8 cellular contexts compared by ENCODE assay signal in the genomic region with DNA sequence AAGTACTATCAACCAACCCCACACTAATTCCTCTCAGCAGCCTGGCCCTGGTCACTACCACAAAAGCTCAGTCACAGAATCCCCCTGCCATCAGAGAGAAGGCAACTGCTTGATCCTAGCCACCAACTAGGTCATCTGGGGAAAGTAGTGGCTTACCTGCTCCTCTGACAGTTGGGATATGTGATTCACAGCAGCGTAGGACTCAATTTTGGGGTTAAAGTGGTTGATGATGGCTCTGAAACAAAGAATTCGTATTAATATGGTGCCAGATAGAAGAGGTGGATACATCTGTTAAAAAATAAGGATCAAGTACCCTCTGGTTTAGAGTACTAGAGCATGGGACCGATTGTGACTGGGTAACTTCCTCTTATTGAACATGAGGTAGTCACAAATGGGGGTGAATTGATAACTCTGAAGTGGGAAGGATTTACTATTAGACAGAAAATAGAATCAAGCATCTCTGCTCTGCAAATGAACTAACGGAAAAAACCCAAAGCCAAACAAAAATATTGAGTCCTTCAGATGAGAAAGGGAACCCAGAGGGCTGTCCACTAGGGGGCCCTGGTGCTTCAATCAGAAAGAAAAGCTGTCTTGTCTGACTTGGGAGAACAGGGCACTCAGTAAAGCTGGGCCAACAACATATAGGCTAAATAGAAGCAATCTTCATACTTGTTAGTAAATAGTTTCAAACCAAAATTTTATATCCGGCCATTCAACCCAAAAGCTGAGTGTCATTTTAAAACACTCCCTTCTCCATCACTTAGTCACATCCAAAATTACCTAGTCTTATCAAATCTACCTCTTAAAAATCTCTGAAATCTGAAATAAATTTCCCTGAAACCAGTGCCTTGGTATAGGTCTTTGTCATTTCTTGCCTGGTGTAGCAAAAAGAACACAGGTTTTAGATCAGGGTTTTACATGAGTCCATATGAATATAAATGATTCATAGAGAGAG. TPM values are rescaled to one million over a fixed set of nuclear protein-coding genes. Genes with fewer than 3 reads are reported as not detected.
A peak's percentile ranks its signal among the peaks of the same experiment; 100 is the strongest.
DNase-seq lines count a peak whose midpoint lies in the region; ATAC-seq and TF ChIP-seq lines count a peak whose summit lies in the region.

No MANE protein-coding gene starts in this region.

- H3K27me3 ChIP-seq in effector memory CD4-positive, alpha-beta T cell (replicated peaks; ENCODE audit: control insufficient read depth, insufficient read depth, low read length, poor library complexity, severe bottlenecking) = no peaks in the 10 kb centered on the region

- CTCF ChIA-PET in activated CD4-positive, alpha-beta memory T cell treated with anti-CD3 and anti-CD28 coated beads, Interleukin-2, amount 10 ng/mL, durations not matched to agents 7 days and 5 days (lab: Charles Lee) = interaction anchor here (0.6 to 8.1 kb wide), 32 partner anchors 8 to 212 kb away, joined by 3 to 74 read pairs (median 4); no protein-coding TSS in a partner anchor

- no peak overlapping the region for H3K27ac ChIP-seq in effector memory CD4-positive, alpha-beta T cell (ENCODE audit: insufficient read depth, low read length, poor library complexity, severe bottlenecking)

- H3K27me3 Mint-ChIP-seq in HFFc6 (ENCODE audit: insufficient read depth) (no peaks in the 10 kb centered on the region), mesothelial cell of epicardium (ENCODE audit: low read depth) (no peaks in the 10 kb centered on the region)
- no peaks in the 10 kb centered on the region for H3K27me3 Mint-ChIP-seq in activated CD4-positive, alpha-beta memory T cell treated with anti-CD3 and anti-CD28 coated beads, Interleukin-2, amount 10 ng/mL, durations not matched to agents 7 days and 5 days

- DNase-seq in DMS79 (lab: John Stamatoyannopoulos, UW) = peak; percentile 3
- peak; percentile 67 for DNase-seq in HFFc6
- DNase-seq in NCI-H748 (lab: John Stamatoyannopoulos, UW; ENCODE audit: unreplicated experiment) = peak; percentile 56
- peak; percentile 74 for DNase-seq in activated CD4-positive, alpha-beta memory T cell treated with anti-CD3 and anti-CD28 coated beads, Interleukin-2, amount 10 ng/mL, durations not matched to agents 7 days and 5 days
- DNase-seq in effector memory CD4-positive, alpha-beta T cell = peak; percentile 14 to 45 (median 22)
- peak; percentile 35 to 73 for DNase-seq in mesothelial cell of epicardium (ENCODE audit: low spot score in 2 of 2, unreplicated experiment in 2 of 2)
- DNase-seq in stimulated activated CD8-positive, alpha-beta memory T cell treated with anti-CD3 and anti-CD28 coated beads, Interleukin-2, amount 100 ng/mL, for 48 hours (ENCODE audit: low read depth in 2 of 2) = peak; percentile 51 to 62

- no peaks in the 10 kb centered on the region for H3K4me1 ChIP-seq in effector memory CD4-positive, alpha-beta T cell (ENCODE audit: control insufficient read depth, insufficient read depth, low read length, poor library complexity, severe bottlenecking)

- H3K9me3 ChIP-seq in effector memory CD4-positive, alpha-beta T cell (ENCODE audit: control insufficient read depth, low read length) = no peaks in the 10 kb centered on the region

- no peak overlapping the region for H3K4me3 Mint-ChIP-seq in HFFc6
- no peak overlapping the region for H3K4me3 Mint-ChIP-seq in activated CD4-positive, alpha-beta memory T cell treated with anti-CD3 and anti-CD28 coated beads, Interleukin-2, amount 10 ng/mL, durations not matched to agents 7 days and 5 days
- H3K4me3 Mint-ChIP-seq in mesothelial cell of epicardium = no peak overlapping the region

- H3K4me1 Mint-ChIP-seq in HFFc6 (ENCODE audit: low read depth) = peaks cover 20% of the 10 kb centered on the region
- H3K4me1 Mint-ChIP-seq in activated CD4-positive, alpha-beta memory T cell treated with anti-CD3 and anti-CD28 coated beads, Interleukin-2, amount 10 ng/mL, durations not matched to agents 7 days and 5 days = peaks cover 14% of the 10 kb centered on the region
- no peaks in the 10 kb centered on the region for H3K4me1 Mint-ChIP-seq in mesothelial cell of epicardium

- no peak for ATAC-seq in GM21737 (IDR thresholded peaks at IDR 0.05; ENCODE audit: unreplicated experiment)

- POLR2A ChIA-PET in activated CD4-positive, alpha-beta memory T cell treated with anti-CD3 and anti-CD28 coated beads, Interleukin-2, amount 10 ng/mL, durations not matched to agents 7 days and 5 days (lab: Charles Lee) = interaction anchor here (0.7 kb wide), 1 partner anchor 9 kb away, joined by 3 read pairs; no protein-coding TSS in a partner anchor

- H3K4me3 ChIP-seq in effector memory CD4-positive, alpha-beta T cell (ENCODE audit: insufficient read depth, low read depth, low read length, poor library complexity, severe bottlenecking) = no peak overlapping the region

- H3K27ac Mint-ChIP-seq in HFFc6 (no peak overlapping the region), mesothelial cell of epicardium (no peak overlapping the region)
- H3K27ac Mint-ChIP-seq in activated CD4-positive, alpha-beta memory T cell treated with anti-CD3 and anti-CD28 coated beads, Interleukin-2, amount 10 ng/mL, durations not matched to agents 7 days and 5 days = no peak overlapping the region

- H3K36me3 ChIP-seq in effector memory CD4-positive, alpha-beta T cell (ENCODE audit: control insufficient read depth, insufficient read depth, low read length) = no peaks in the 10 kb centered on the region

- H3K36me3 Mint-ChIP-seq in HFFc6 (ENCODE audit: low read depth) (no peaks in the 10 kb centered on the region; the same call in 1 of the 2 replicates), mesothelial cell of epicardium (peaks cover 3% of the 10 kb centered on the region)
- H3K36me3 Mint-ChIP-seq in activated CD4-positive, alpha-beta memory T cell treated with anti-CD3 and anti-CD28 coated beads, Interleukin-2, amount 10 ng/mL, durations not matched to agents 7 days and 5 days (ENCODE audit: low read depth) = peaks cover 4% of the 10 kb centered on the region

- peak; percentile 96 for TF ChIP-seq CTCF in HFFc6 (IDR thresholded peaks at IDR 0.05)
- TF ChIP-seq CTCF in mesothelial cell of epicardium (IDR thresholded peaks at IDR 0.05; ENCODE audit: unreplicated experiment) = peak; percentile 84

- H3K9me3 Mint-ChIP-seq in HFFc6 = no peaks in the 10 kb centered on the region
- no peaks in the 10 kb centered on the region for H3K9me3 Mint-ChIP-seq in activated CD4-positive, alpha-beta memory T cell treated with anti-CD3 and anti-CD28 coated beads, Interleukin-2, amount 10 ng/mL, durations not matched to agents 7 days and 5 days
- H3K9me3 Mint-ChIP-seq in mesothelial cell of epicardium = no peaks in the 10 kb centered on the region

RNA-seq across cellular contexts. Expression of a gene that starts 45.9 kb away (rescaled TPM):
- 1 to 10 TPM in 1 of 6 experiments, under 1 TPM in 5; 0.31 to 1.3 (median 0.50) TPM for total RNA-seq in HFFc6 (2021; fragmentation: NEBNext Ultra II Directional; extraction: Animal tissue kit (Norgen Biotek cat#: 25700))
- 1 to 10 TPM; 2.5 to 2.6 TPM for total RNA-seq in activated CD4-positive, alpha-beta memory T cell treated with anti-CD3 and anti-CD28 coated beads, Interleukin-2, amount 10 ng/mL, durations not matched to agents 7 days and 5 days
- 6.5 to 6.9 TPM (median 6.8 TPM) in 3 replicates for total RNA-seq in mesothelial cell of epicardium

Comparison
In these comparisons a context has a peak if more than half of its experiments do, and no peak if none do; other contexts are left out.
1. DNase-seq: peak in every context shown above with its lines; median percentile 74 in activated CD4-positive, alpha-beta memory T cell treated with anti-CD3 and anti-CD28 coated beads, Interleukin-2, amount 10 ng/mL, durations not matched to agents 7 days and 5 days; 67 in HFFc6; 56 in stimulated activated CD8-positive, alpha-beta memory T cell treated with anti-CD3 and anti-CD28 coated beads, Interleukin-2, amount 100 ng/mL, for 48 hours; 56 in NCI-H748; 54 in mesothelial cell of epicardium; 22 in effector memory CD4-positive, alpha-beta T cell; 3 in DMS79.